Comparison of ENCODE assay signal across 8 cellular contexts in genomic region chr1:24745711-24746582, GRCh38. TPM values are rescaled to one million over a fixed set of nuclear protein-coding genes. Genes with fewer than 3 reads are reported as not detected.
A peak's percentile ranks its signal among the peaks of the same experiment; 100 is the strongest.
DNase-seq lines count a peak whose midpoint lies in the region; ATAC-seq and TF ChIP-seq lines count a peak whose summit lies in the region.

No MANE protein-coding gene starts in this region.

- peak; percentile 7 for ATAC-seq in GM18858 (IDR thresholded peaks at IDR 0.05; ENCODE audit: unreplicated experiment)
- peak; percentile 20 for ATAC-seq in left lobe of liver
- no peak for ATAC-seq in HG03565 (IDR thresholded peaks at IDR 0.05; ENCODE audit: unreplicated experiment)

- no peaks in the 10 kb centered on the region for H3K9me3 ChIP-seq in SJCRH30 (replicated peaks)

- H3K9me3 Mint-ChIP-seq in stimulated activated naive CD8-positive, alpha-beta T cell treated with anti-CD3 and anti-CD28 coated beads, Interleukin-15, Interleukin-2, amounts not matched to agents 100 ng/mL and 50 ng/mL, for 24 hours: no peaks in the 10 kb centered on the region

- peak; percentile 44 for DNase-seq in AG09319 (ENCODE audit: extremely low read depth, low read depth)
- DNase-seq in HK-2 (ENCODE audit: unreplicated experiment): peak; percentile 54
- DNase-seq in SJCRH30: peak; percentile 53 to 68
- DNase-seq in caudate nucleus (lab: John Stamatoyannopoulos, UW): peak in 11 of 61 donors; percentile 10 to 60 (median 35)
- peak; percentile 65 for DNase-seq in left lobe of liver (ENCODE audit: low spot score)

- H3K27me3 Mint-ChIP-seq in stimulated activated naive CD8-positive, alpha-beta T cell treated with anti-CD3 and anti-CD28 coated beads, Interleukin-15, Interleukin-2, amounts not matched to agents 100 ng/mL and 50 ng/mL, for 24 hours: peaks cover 11% of the 10 kb centered on the region

- TF ChIP-seq CTCF in AG09319 (IDR thresholded peaks at IDR 0.05; ENCODE audit: low read depth, low read length): no peak

- no peaks in the 10 kb centered on the region for H3K36me3 ChIP-seq in SJCRH30

- H3K27ac Mint-ChIP-seq in stimulated activated naive CD8-positive, alpha-beta T cell treated with anti-CD3 and anti-CD28 coated beads, Interleukin-15, Interleukin-2, amounts not matched to agents 100 ng/mL and 50 ng/mL, for 24 hours: peak overlapping the region; percentile 91

- no peaks in the 10 kb centered on the region for H3K27me3 ChIP-seq in SJCRH30

- no peaks in the 10 kb centered on the region for H3K36me3 Mint-ChIP-seq in stimulated activated naive CD8-positive, alpha-beta T cell treated with anti-CD3 and anti-CD28 coated beads, Interleukin-15, Interleukin-2, amounts not matched to agents 100 ng/mL and 50 ng/mL, for 24 hours (ENCODE audit: low read depth)

- peak overlapping the region; percentile 75 for H3K4me3 ChIP-seq in SJCRH30

- H3K27ac ChIP-seq in SJCRH30: peak overlapping the region; percentile 56
- peak overlapping the region; percentile 82 for H3K27ac ChIP-seq in caudate nucleus (ENCODE audit: low read depth, low read length)

- peak overlapping the region; percentile 93 for H3K4me3 Mint-ChIP-seq in stimulated activated naive CD8-positive, alpha-beta T cell treated with anti-CD3 and anti-CD28 coated beads, Interleukin-15, Interleukin-2, amounts not matched to agents 100 ng/mL and 50 ng/mL, for 24 hours

- H3K4me1 Mint-ChIP-seq in stimulated activated naive CD8-positive, alpha-beta T cell treated with anti-CD3 and anti-CD28 coated beads, Interleukin-15, Interleukin-2, amounts not matched to agents 100 ng/mL and 50 ng/mL, for 24 hours (ENCODE audit: low read depth): peaks cover 68% of the 10 kb centered on the region

- H3K4me1 ChIP-seq in SJCRH30: peaks cover 23% of the 10 kb centered on the region

RNA-seq across cellular contexts. Expression of gene CLIC4, which starts 0.7 kb away (rescaled TPM):
- total RNA-seq in SJCRH30 (2014; rRNA removed; shearing (Covaris generic)): 157 and 169 TPM in 2 replicates
- total RNA-seq in left lobe of liver: 54.4 TPM
